26 cellular contexts compared by ENCODE assay signal in genomic region chr1:41933106-41933505, GRCh38.
"Had no signal": no experiment of that assay in that cellular context is flagged by ENCODE, and none has a peak within 500 bp of the region (broad histone marks: within the 10 kb centered on the region; RNA-seq: fewer than 3 reads in every experiment).

No MANE protein-coding gene starts in this region.

- ATAC-seq: activated CD8-positive, alpha-beta T cell treated with anti-CD3 and anti-CD28 coated beads for 36 hours; WTC11 had no signal

- H3K27ac Mint-ChIP-seq: activated CD8-positive, alpha-beta T cell treated with anti-CD3 and anti-CD28 coated beads for 36 hours; activated naive CD8-positive, alpha-beta T cell treated with anti-CD3 and anti-CD28 coated beads, Interleukin-2, amount 10 ng/mL, durations not matched to agents 7 days and 5 days; brain; WTC11 had no signal

- H3K36me3 Mint-ChIP-seq: brain, WTC11 had no signal

- H3K4me3 ChIP-seq: ascending aorta, breast epithelium, cardiac muscle cell, colonic mucosa, esophagus squamous epithelium had no signal

- H3K4me1 Mint-ChIP-seq: activated naive CD8-positive, alpha-beta T cell treated with anti-CD3 and anti-CD28 coated beads, Interleukin-2, amount 10 ng/mL, durations not matched to agents 7 days and 5 days had no signal

- H3K36me3 ChIP-seq: ascending aorta, breast epithelium, cardiac muscle cell, colonic mucosa, esophagus squamous epithelium had no signal

- H3K4me3 Mint-ChIP-seq: activated CD8-positive, alpha-beta T cell treated with anti-CD3 and anti-CD28 coated beads for 36 hours; activated naive CD8-positive, alpha-beta T cell treated with anti-CD3 and anti-CD28 coated beads, Interleukin-2, amount 10 ng/mL, durations not matched to agents 7 days and 5 days; brain; WTC11 had no signal

- H3K4me1 ChIP-seq: ascending aorta, breast epithelium, colonic mucosa, esophagus squamous epithelium had no signal

- H3K27ac ChIP-seq: ascending aorta, breast epithelium, cardiac muscle cell, colonic mucosa, epithelial cell of prostate, esophagus squamous epithelium, VCaP had no signal

- FAIRE-seq: endometrium, endothelial cell of umbilical vein, TTC549 had no signal

- H3K9me3 ChIP-seq: ascending aorta, breast epithelium, colonic mucosa, esophagus squamous epithelium had no signal

- H3K9me3 Mint-ChIP-seq: activated naive CD8-positive, alpha-beta T cell treated with anti-CD3 and anti-CD28 coated beads, Interleukin-2, amount 10 ng/mL, durations not matched to agents 7 days and 5 days had no signal

- H3K27me3 Mint-ChIP-seq: activated CD8-positive, alpha-beta T cell treated with anti-CD3 and anti-CD28 coated beads for 36 hours had no signal

- H3K27me3 ChIP-seq: ascending aorta, breast epithelium, colonic mucosa, esophagus squamous epithelium had no signal

- DNase-seq: activated CD4-positive, alpha-beta T cell treated with anti-CD3 and anti-CD28 coated beads for 1 hour; activated CD4-positive, alpha-beta T cell treated with anti-CD3 and anti-CD28 coated beads for 48 hours; activated CD8-positive, alpha-beta memory T cell treated with anti-CD3 and anti-CD28 coated beads for 24 hours; activated CD8-positive, alpha-beta T cell treated with anti-CD3 and anti-CD28 coated beads for 36 hours; activated effector memory CD4-positive, alpha-beta T cell treated with Interleukin-2 at 50 U/mL for 16 hours; activated gamma-delta T cell treated with Interleukin-2 at 50 U/mL for 16 hours; activated naive CD4-positive, alpha-beta T cell treated with Interleukin-2 at 50 U/mL for 16 hours; activated naive CD8-positive, alpha-beta T cell treated with anti-CD3 and anti-CD28 coated beads, Interleukin-2, amount 10 ng/mL, durations not matched to agents 7 days and 5 days; activated T-cell treated with anti-CD3 and anti-CD28 coated beads, Interleukin-2, amount 50 U/mL, for 48 hours; central memory CD4-positive, alpha-beta T cell; cerebellar nuclear complex; colonic mucosa; effector CD8-positive, alpha-beta T cell; esophagus squamous epithelium; foreskin melanocyte; head of caudate nucleus had no signal
